1 cellular context compared by ENCODE assay signal in genomic region chr10:7405637-7406036, GRCh38.
TF ChIP-seq lines count a peak whose summit lies in the region.

No MANE protein-coding gene starts in this region.

TF ChIP-seq in GM12878, 131 proteins besides CTCF, POLR2A, EP300 and RAD21 (continued from another document):
- TF ChIP-seq NR2C1 (IDR thresholded peaks at IDR 0.05) (no peak), YBX1 (IDR thresholded peaks at IDR 0.05) (no peak), ZNF622 (IDR thresholded peaks at IDR 0.05) (no peak), SP1 (IDR thresholded peaks at IDR 0.05; ENCODE audit: low read depth, low read length) (no peak), SIN3A (IDR thresholded peaks at IDR 0.05; ENCODE audit: low read depth, low read length) (no peak), ZNF207 (IDR thresholded peaks at IDR 0.05; ENCODE audit: borderline replicate concordance) (no peak), USF2 (IDR thresholded peaks at IDR 0.05; ENCODE audit: borderline replicate concordance, low read depth, low read length) (no peak), TCF7 (IDR thresholded peaks at IDR 0.05; ENCODE audit: borderline replicate concordance) (no peak), SKIL (IDR thresholded peaks at IDR 0.05; ENCODE audit: low read depth, poor library complexity, severe bottlenecking) (no peak)
